1 cellular context compared by ENCODE assay signal in the genomic region with DNA sequence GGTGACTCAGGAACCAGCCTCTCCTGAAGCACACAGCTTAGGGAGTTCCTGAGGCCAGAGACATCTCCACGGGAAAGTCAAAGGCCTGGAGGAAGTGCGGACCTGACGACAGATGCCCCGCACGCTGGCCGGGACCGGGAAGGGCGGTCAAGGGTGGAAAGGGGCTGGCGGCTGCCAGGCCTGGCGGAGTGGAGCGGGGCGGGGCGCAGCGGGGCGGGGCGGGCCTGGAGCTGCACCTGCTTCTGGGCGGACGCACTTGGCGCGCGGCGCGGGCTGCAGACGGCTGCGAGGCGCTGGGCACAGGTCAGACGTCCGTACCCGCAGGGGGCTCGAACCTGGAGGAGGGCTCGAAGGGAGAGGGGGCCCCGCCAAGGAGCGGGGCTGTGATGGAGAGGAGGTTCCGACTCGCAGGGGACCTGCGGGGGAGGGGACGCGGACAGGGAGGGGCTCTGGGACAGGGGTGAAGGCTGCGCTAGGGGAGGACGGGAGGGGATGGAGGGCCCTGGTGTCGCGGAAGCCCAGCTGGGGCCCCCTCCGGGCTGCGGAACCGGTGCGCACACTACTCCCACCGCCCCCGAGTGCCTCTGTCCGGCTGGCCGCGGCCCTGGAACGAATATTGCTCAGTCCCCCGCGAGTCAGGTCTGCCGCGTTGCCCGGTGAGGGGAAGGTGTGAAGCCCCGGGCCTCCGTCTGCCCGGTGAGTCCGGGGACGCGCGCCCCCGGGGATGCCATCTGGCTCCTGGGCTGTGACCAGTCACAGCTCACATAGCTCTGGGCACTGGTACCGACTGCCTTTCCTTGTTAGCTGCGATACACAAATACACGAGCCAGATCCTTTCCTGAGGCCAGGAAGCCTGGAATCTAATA.
TF ChIP-seq lines count a peak whose summit lies in the region.

Gene TMEM45B, plus strand, starts transcription at position 253 of the 866 bp plus-strand sequence. CDS start 36,635 bp downstream, outside the sequence.

TF ChIP-seq in HepG2, 621 proteins besides CTCF, POLR2A, EP300 and RAD21 (continued from another document and continues in another):
- no peak for TF ChIP-seq ZNF407 (CRISPR knock-in tag; IDR thresholded peaks at IDR 0.05; ENCODE audit: not compliant biosample characterization)
- peak; percentile 49; the same call in 1 of the 2 replicates for TF ChIP-seq ZNF446 (CRISPR knock-in tag; IDR thresholded peaks at IDR 0.05)
- TF ChIP-seq, protein P1, sequence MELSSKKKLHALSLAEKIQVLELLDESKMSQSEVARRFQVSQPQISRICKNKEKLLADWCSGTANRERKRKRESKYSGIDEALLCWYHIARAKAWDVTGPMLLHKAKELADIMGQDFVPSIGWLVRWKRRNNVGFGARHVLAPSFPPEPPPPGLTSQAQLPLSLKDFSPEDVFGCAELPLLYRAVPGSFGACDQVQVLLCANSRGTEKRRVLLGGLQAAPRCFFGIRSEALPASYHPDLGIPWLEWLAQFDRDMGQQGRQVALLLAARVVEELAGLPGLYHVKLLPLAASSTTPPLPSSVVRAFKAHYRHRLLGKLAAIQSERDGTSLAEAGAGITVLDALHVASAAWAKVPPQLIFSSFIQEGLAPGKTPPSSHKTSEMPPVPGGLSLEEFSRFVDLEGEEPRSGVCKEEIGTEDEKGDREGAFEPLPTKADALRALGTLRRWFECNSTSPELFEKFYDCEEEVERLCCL (CRISPR knock-in tag; IDR thresholded peaks at IDR 0.05; ENCODE audit: borderline replicate concordance), result no peak
- TF ChIP-seq KLF12 (CRISPR knock-in tag; IDR thresholded peaks at IDR 0.05; ENCODE audit: borderline replicate concordance), result no peak; the same call in 1 of the 2 replicates
- TF ChIP-seq, protein P2, sequence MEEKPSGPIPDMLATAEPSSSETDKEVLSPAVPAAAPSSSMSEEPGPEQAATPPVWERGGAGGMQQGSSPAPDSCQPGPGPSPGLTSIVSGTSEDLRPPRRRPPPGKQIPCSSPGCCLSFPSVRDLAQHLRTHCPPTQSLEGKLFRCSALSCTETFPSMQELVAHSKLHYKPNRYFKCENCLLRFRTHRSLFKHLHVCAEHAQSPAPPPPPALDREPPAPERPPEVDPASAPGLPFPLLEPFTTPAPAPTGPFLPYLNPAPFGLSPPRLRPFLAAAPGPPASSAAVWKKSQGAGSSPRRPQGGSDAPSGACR (CRISPR knock-in tag; IDR thresholded peaks at IDR 0.05), result no peak
- TF ChIP-seq ZNF207 (IDR thresholded peaks at IDR 0.05; ENCODE audit: borderline replicate concordance), result no peak
- no peak for TF ChIP-seq HINFP (CRISPR knock-in tag; IDR thresholded peaks at IDR 0.05; ENCODE audit: low read depth)
- TF ChIP-seq FOXO4 (CRISPR knock-in tag; conservative IDR thresholded peaks at IDR 0.05), result no peak
- no peak for TF ChIP-seq FOXJ3 (CRISPR knock-in tag; IDR thresholded peaks at IDR 0.05; ENCODE audit: borderline replicate concordance)
- no peak for TF ChIP-seq ZNF143 (CRISPR knock-in tag; IDR thresholded peaks at IDR 0.05)
- TF ChIP-seq ZNF75D (CRISPR knock-in tag; IDR thresholded peaks at IDR 0.05; ENCODE audit: borderline replicate concordance), result no peak
- 0 out of 2 replicates have a peak, but pooled peaks have one; percentile 35 for TF ChIP-seq KAT8 (CRISPR knock-in tag; IDR thresholded peaks at IDR 0.05)
- TF ChIP-seq RARA (CRISPR knock-in tag; IDR thresholded peaks at IDR 0.05), result peak; percentile 8
- no peak for TF ChIP-seq HCFC1 (IDR thresholded peaks at IDR 0.05; ENCODE audit: low read depth, low read length)
- TF ChIP-seq ZNF543 (CRISPR knock-in tag; IDR thresholded peaks at IDR 0.05), result no peak
- no peak; the same call in 1 of the 2 replicates for TF ChIP-seq ZSCAN21 (CRISPR knock-in tag; IDR thresholded peaks at IDR 0.05; ENCODE audit: borderline replicate concordance)
- no peak for TF ChIP-seq JARID2 (CRISPR knock-in tag; IDR thresholded peaks at IDR 0.05; ENCODE audit: insufficient replicate concordance)
- no peak; the same call in 1 of the 2 replicates for TF ChIP-seq GTF3A (CRISPR knock-in tag; conservative IDR thresholded peaks at IDR 0.05)
- TF ChIP-seq CHD2 (IDR thresholded peaks at IDR 0.05; ENCODE audit: low read depth, low read length), result no peak
- TF ChIP-seq ZNF282 (IDR thresholded peaks at IDR 0.05; ENCODE audit: partially characterized antibody), result no peak
- TF ChIP-seq MTF1 (CRISPR knock-in tag; IDR thresholded peaks at IDR 0.05), result no peak
- peak; percentile 17; the same call in 1 of the 2 replicates for TF ChIP-seq ARHGAP35 (CRISPR knock-in tag; IDR thresholded peaks at IDR 0.05; ENCODE audit: borderline replicate concordance)
- no peak for TF ChIP-seq ZNF468 (CRISPR knock-in tag; IDR thresholded peaks at IDR 0.05)
- no peak for TF ChIP-seq PHF5A (CRISPR knock-in tag; IDR thresholded peaks at IDR 0.05; ENCODE audit: low read depth, unreplicated experiment)
- no peak for TF ChIP-seq RFX3 (CRISPR knock-in tag; IDR thresholded peaks at IDR 0.05)
- no peak for TF ChIP-seq ATAD3A (CRISPR knock-in tag; IDR thresholded peaks at IDR 0.05)
- TF ChIP-seq ZNF841 (CRISPR knock-in tag; IDR thresholded peaks at IDR 0.05; ENCODE audit: borderline replicate concordance), result no peak
- TF ChIP-seq MEIS1 (CRISPR knock-in tag; IDR thresholded peaks at IDR 0.05; ENCODE audit: borderline replicate concordance), result no peak; the same call in 1 of the 2 replicates
- TF ChIP-seq RORA (CRISPR knock-in tag; IDR thresholded peaks at IDR 0.05), result no peak
- TF ChIP-seq, protein P3, sequence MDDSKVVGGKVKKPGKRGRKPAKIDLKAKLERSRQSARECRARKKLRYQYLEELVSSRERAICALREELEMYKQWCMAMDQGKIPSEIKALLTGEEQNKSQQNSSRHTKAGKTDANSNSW (CRISPR knock-in tag; IDR thresholded peaks at IDR 0.05; ENCODE audit: borderline replicate concordance), result no peak
- TF ChIP-seq SRF (IDR thresholded peaks at IDR 0.05; ENCODE audit: low read depth, low read length), result no peak
- TF ChIP-seq SP2 (CRISPR knock-in tag; IDR thresholded peaks at IDR 0.05), result no peak
- no peak for TF ChIP-seq FOSL1 (CRISPR knock-in tag; IDR thresholded peaks at IDR 0.05; ENCODE audit: borderline replicate concordance)
- TF ChIP-seq BHLHE40 (IDR thresholded peaks at IDR 0.05; ENCODE audit: low read length), result no peak
- no peak for TF ChIP-seq SRSF1 (optimal IDR thresholded peaks at IDR 0.05; ENCODE audit: low read depth, low read length)
- no peak for TF ChIP-seq ZNF713 (CRISPR knock-in tag; IDR thresholded peaks at IDR 0.05)
- TF ChIP-seq FOXA1 (IDR thresholded peaks at IDR 0.05), result no peak
- TF ChIP-seq FOXA1 (CRISPR knock-in tag; IDR thresholded peaks at IDR 0.05), result no peak
- peak; percentile 73 for TF ChIP-seq ELF3 (CRISPR knock-in tag; IDR thresholded peaks at IDR 0.05)
- no peak for TF ChIP-seq NKX3-1 (CRISPR knock-in tag; IDR thresholded peaks at IDR 0.05)
- TF ChIP-seq ATRX (CRISPR knock-in tag; IDR thresholded peaks at IDR 0.05; ENCODE audit: borderline replicate concordance), result no peak
- TF ChIP-seq ZNF652 (CRISPR knock-in tag; IDR thresholded peaks at IDR 0.05; ENCODE audit: borderline replicate concordance, low read depth), result no peak; the same call in 1 of the 2 replicates
- peak; percentile 26; the same call in 1 of the 2 replicates for TF ChIP-seq ZNF768 (CRISPR knock-in tag; IDR thresholded peaks at IDR 0.05)
- TF ChIP-seq SALL2 (CRISPR knock-in tag; IDR thresholded peaks at IDR 0.05), result no peak
- no peak for TF ChIP-seq NR3C1 (CRISPR knock-in tag; IDR thresholded peaks at IDR 0.05)
- TF ChIP-seq HNRNPH1 (optimal IDR thresholded peaks at IDR 0.05; ENCODE audit: low read depth, low read length), result no peak
- no peak for TF ChIP-seq PAF1 (CRISPR knock-in tag; IDR thresholded peaks at IDR 0.05)
- TF ChIP-seq CSRNP2 (CRISPR knock-in tag; conservative IDR thresholded peaks at IDR 0.05; ENCODE audit: low read depth), result no peak
- TF ChIP-seq FOXP4 (CRISPR knock-in tag; IDR thresholded peaks at IDR 0.05), result no peak
